ENCODE assay signal across 1 cellular context in the genomic region with DNA sequence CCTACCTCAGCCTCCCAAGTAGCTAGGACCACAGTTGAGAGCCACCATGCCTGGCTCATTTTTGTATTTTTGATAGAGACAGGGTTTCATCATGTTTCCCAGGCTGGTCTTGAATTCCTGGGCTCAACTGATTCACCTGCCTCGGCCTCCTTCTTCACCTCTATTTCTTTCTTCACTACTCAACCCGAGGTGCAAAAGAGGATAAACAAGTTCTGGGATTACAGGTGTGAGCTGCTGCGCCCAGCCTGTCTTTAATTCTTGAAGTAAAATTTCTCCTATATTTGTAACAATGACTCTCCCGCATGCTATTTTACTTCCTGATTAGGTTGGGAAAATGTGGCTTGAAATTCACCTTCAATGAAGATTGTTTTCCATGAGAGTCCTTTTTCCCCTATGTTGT.
TF ChIP-seq lines count a peak whose summit lies in the region.

No MANE protein-coding gene starts in this region.

TF ChIP-seq in WTC11, 78 proteins besides CTCF, POLR2A, EP300 and RAD21:
- TF ChIP-seq TEAD4 (CRISPR knock-in tag; IDR thresholded peaks at IDR 0.05) (no peak), ZNF416 (CRISPR knock-in tag; IDR thresholded peaks at IDR 0.05) (no peak), MAX (CRISPR knock-in tag; IDR thresholded peaks at IDR 0.05) (no peak), ZSCAN18 (CRISPR knock-in tag; IDR thresholded peaks at IDR 0.05) (no peak), CBFB (CRISPR knock-in tag; IDR thresholded peaks at IDR 0.05; ENCODE audit: low read depth) (no peak), ZMAT4 (CRISPR knock-in tag; IDR thresholded peaks at IDR 0.05) (no peak), TEAD1 (CRISPR knock-in tag; IDR thresholded peaks at IDR 0.05) (no peak), GTF2I (CRISPR knock-in tag; conservative IDR thresholded peaks at IDR 0.05) (no peak), GRHL2 (CRISPR knock-in tag; IDR thresholded peaks at IDR 0.05; ENCODE audit: insufficient replicate concordance, severe bottlenecking) (no peak), NR3C1 (CRISPR knock-in tag; conservative IDR thresholded peaks at IDR 0.05; ENCODE audit: low read depth) (no peak), CREB1 (CRISPR knock-in tag; IDR thresholded peaks at IDR 0.05) (no peak)
- TF ChIP-seq, protein P1, sequence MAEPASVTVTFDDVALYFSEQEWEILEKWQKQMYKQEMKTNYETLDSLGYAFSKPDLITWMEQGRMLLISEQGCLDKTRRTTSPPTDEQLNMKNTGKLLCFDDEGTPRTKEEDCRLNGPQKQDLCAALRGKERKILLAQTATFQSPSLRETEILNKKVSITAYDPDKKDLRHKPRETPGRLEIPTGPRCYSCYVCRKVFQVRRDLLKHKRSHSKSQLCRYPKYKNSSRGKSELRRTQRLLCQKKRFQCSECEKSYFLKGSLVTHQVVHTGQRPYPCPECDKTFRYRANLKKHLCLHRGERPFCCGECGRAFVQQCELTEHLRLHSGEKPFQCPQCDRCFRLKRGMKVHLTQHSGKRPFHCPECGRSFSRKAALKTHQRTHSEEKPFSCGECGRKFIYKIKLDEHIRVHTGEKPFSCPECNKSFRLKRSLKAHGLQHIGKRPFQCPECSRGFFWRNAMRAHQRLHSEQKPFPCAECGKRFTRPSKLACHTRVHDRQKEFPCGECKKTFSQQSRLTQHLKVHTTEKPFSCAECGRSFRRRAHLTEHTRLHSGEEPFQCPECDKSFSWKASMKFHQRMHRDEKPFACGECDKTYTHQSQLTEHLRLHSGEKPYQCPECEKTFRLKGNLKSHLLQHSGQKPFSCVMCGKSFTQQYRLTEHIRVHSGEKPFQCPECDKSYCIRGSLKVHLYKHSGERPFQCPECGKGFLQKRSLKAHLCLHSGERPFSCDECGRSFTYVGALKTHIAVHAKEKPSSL (CRISPR knock-in tag; conservative IDR thresholded peaks at IDR 0.05), result no peak
- TF ChIP-seq, protein P2, sequence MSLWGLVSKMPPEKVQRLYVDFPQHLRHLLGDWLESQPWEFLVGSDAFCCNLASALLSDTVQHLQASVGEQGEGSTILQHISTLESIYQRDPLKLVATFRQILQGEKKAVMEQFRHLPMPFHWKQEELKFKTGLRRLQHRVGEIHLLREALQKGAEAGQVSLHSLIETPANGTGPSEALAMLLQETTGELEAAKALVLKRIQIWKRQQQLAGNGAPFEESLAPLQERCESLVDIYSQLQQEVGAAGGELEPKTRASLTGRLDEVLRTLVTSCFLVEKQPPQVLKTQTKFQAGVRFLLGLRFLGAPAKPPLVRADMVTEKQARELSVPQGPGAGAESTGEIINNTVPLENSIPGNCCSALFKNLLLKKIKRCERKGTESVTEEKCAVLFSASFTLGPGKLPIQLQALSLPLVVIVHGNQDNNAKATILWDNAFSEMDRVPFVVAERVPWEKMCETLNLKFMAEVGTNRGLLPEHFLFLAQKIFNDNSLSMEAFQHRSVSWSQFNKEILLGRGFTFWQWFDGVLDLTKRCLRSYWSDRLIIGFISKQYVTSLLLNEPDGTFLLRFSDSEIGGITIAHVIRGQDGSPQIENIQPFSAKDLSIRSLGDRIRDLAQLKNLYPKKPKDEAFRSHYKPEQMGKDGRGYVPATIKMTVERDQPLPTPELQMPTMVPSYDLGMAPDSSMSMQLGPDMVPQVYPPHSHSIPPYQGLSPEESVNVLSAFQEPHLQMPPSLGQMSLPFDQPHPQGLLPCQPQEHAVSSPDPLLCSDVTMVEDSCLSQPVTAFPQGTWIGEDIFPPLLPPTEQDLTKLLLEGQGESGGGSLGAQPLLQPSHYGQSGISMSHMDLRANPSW (CRISPR knock-in tag; conservative IDR thresholded peaks at IDR 0.05; ENCODE audit: low read depth), result no peak
- TF ChIP-seq, protein P3, sequence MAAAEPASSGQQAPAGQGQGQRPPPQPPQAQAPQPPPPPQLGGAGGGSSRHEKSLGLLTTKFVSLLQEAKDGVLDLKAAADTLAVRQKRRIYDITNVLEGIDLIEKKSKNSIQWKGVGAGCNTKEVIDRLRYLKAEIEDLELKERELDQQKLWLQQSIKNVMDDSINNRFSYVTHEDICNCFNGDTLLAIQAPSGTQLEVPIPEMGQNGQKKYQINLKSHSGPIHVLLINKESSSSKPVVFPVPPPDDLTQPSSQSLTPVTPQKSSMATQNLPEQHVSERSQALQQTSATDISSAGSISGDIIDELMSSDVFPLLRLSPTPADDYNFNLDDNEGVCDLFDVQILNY (CRISPR knock-in tag; IDR thresholded peaks at IDR 0.05), result no peak
- TF ChIP-seq, protein P4, sequence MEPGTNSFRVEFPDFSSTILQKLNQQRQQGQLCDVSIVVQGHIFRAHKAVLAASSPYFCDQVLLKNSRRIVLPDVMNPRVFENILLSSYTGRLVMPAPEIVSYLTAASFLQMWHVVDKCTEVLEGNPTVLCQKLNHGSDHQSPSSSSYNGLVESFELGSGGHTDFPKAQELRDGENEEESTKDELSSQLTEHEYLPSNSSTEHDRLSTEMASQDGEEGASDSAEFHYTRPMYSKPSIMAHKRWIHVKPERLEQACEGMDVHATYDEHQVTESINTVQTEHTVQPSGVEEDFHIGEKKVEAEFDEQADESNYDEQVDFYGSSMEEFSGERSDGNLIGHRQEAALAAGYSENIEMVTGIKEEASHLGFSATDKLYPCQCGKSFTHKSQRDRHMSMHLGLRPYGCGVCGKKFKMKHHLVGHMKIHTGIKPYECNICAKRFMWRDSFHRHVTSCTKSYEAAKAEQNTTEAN (CRISPR knock-in tag; IDR thresholded peaks at IDR 0.05), result no peak
